In the genomic region with DNA sequence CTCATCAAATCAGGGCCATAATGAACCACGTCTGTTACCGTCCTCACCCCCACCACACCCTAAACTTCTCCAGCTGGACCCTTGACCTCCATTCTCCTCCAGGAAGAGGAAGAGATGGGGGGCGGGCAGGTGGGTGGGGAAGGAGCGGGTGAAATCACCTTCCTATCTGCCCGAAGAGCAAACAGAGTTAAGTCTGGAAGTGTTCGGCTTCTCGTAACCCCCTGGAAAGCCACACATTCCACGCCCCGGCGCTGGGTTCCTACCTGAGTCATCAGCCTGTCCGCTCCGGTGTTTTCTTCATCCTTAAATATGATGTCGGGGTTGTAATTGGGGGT, we compare ENCODE assay signal across 14 cellular contexts. TPM values are rescaled to one million over a fixed set of nuclear protein-coding genes. Genes with fewer than 3 reads are reported as not detected.
DNase-seq lines count a peak whose midpoint lies in the region; ATAC-seq, FAIRE-seq and TF ChIP-seq lines count a peak whose summit lies in the region.
"Had no signal": no experiment of that assay in that cellular context is flagged by ENCODE, and none has a peak within 500 bp of the region (broad histone marks: within the 10 kb centered on the region; RNA-seq: fewer than 3 reads in every experiment).

No MANE protein-coding gene starts in this region.

- peaks cover 40% of the 10 kb centered on the region for H3K4me1 ChIP-seq in GM23338 (ENCODE audit: insufficient read depth)
- peaks cover 4% of the 10 kb centered on the region for H3K4me1 ChIP-seq in keratinocyte (ENCODE audit: control insufficient read depth, extremely low read depth, insufficient read depth, low read length)
- peaks cover 9% of the 10 kb centered on the region for H3K4me1 ChIP-seq in prostate gland (replicated peaks)

- peaks cover 3% of the 10 kb centered on the region for H3K9me3 Mint-ChIP-seq in GM23338
- H3K9me3 Mint-ChIP-seq: effector memory CD8-positive, alpha-beta T cell; naive thymus-derived CD8-positive, alpha-beta T cell; T-cell had no signal

- H3K4me3 ChIP-seq in GM23338, result peak overlapping the region; percentile 55
- H3K4me3 ChIP-seq in keratinocyte (ENCODE audit: control insufficient read depth in 2 of 3, extremely low read depth in 1 of 3, insufficient read depth in 2 of 3, low read depth in 1 of 3, low read length in 3 of 3), result peak overlapping the region in 2 of 3 experiments; percentile 42 to 55
- peak overlapping the region; percentile 8 to 11 for H3K4me3 ChIP-seq in prostate gland

- H3K9me2 ChIP-seq in GM23338 (ENCODE audit: insufficient read depth), result no peaks in the 10 kb centered on the region

- TF ChIP-seq POLR2A in prostate gland (IDR thresholded peaks at IDR 0.05), result no peak

- H3K27me3 Mint-ChIP-seq in GM23338 (ENCODE audit: insufficient read depth, low read depth, poor library complexity) (peaks cover 87% of the 10 kb centered on the region), T-helper 17 cell (peaks cover 66% of the 10 kb centered on the region)

- intact Hi-C loops in prostate gland (cut with DNase I), result loop anchor here (10.0 kb wide), 1 partner anchor 653 kb away; no protein-coding TSS in a partner anchor

- 4% methylated on average over 13 of the region's 13 CpGs for WGBS in prostate gland

- H3F3A ChIP-seq in GM23338 (replicated peaks; ENCODE audit: low read depth), result no peaks in the 10 kb centered on the region

- H3K9me3 ChIP-seq in T-helper 17 cell (ENCODE audit: control insufficient read depth, low read length, poor library complexity, severe bottlenecking) (no peaks in the 10 kb centered on the region), keratinocyte (ENCODE audit: control insufficient read depth, low read depth, low read length) (no peaks in the 10 kb centered on the region), prostate gland (no peaks in the 10 kb centered on the region)

- H3K4me1 Mint-ChIP-seq in GM23338 (peaks cover 61% of the 10 kb centered on the region), T-helper 17 cell (peaks cover 21% of the 10 kb centered on the region)

- H3K36me3 Mint-ChIP-seq in GM23338 (ENCODE audit: low read depth) (no peaks in the 10 kb centered on the region), T-helper 17 cell (ENCODE audit: low read depth) (peaks cover 3% of the 10 kb centered on the region)
- H3K36me3 Mint-ChIP-seq: CD8-positive, alpha-beta memory T cell; T-cell had no signal

- H3K4me2 ChIP-seq in GM23338, result peak overlapping the region; percentile 80
- peak overlapping the region; percentile 77 for H3K4me2 ChIP-seq in keratinocyte (ENCODE audit: control insufficient read depth, extremely low read depth, insufficient read depth, low read depth, low read length)

- ATAC-seq in GM23338, result no peak
- no peak for ATAC-seq in T-helper 17 cell
- no peak for ATAC-seq in GM18870 (IDR thresholded peaks at IDR 0.05; ENCODE audit: unreplicated experiment)
- ATAC-seq: effector memory CD8-positive, alpha-beta T cell; naive thymus-derived CD8-positive, alpha-beta T cell; T-cell had no signal

- H3K27ac ChIP-seq in GM23338 (ENCODE audit: low read depth) (no peak overlapping the region), keratinocyte (ENCODE audit: control insufficient read depth, insufficient read depth, low read length) (no peak overlapping the region), prostate gland (no peak overlapping the region)

- no peaks in the 10 kb centered on the region for H3K9me1 ChIP-seq in keratinocyte (ENCODE audit: control insufficient read depth, extremely low read depth, insufficient read depth, low read length)

- H4K20me1 ChIP-seq in GM23338 (replicated peaks; ENCODE audit: insufficient read depth) (peaks cover 10% of the 10 kb centered on the region; the same call in 1 of the 2 replicates), keratinocyte (ENCODE audit: control insufficient read depth, extremely low read depth, insufficient read depth, low read length) (no peaks in the 10 kb centered on the region)

- DNase-seq in GM23338 (ENCODE audit: low spot score) (peak; percentile 65), T-helper 17 cell (no peak), keratinocyte (ENCODE audit: low read depth, low spot score) (no peak), prostate gland (ENCODE audit: low spot score) (no peak), NCI-H1436 treated with DMSO at 0.1 percent for 48 hours (lab: John Stamatoyannopoulos, UW) (no peak), NCI-H2029 (lab: John Stamatoyannopoulos, UW) (no peak)
- DNase-seq in stimulated activated CD4-positive, alpha-beta T cell treated with anti-CD3 and anti-CD28 coated beads, Interleukin-4, amount 100 ng/mL, for 24 hours, result no peak
- DNase-seq: CD8-positive, alpha-beta memory T cell; effector memory CD8-positive, alpha-beta T cell; hippocampal formation; NCI-H1694; T-cell had no signal

- peaks cover 88% of the 10 kb centered on the region for H3K27me3 ChIP-seq in GM23338 (ENCODE audit: insufficient read depth)
- H3K27me3 ChIP-seq in keratinocyte (ENCODE audit: control insufficient read depth, extremely low read depth, insufficient read depth, low read length), result peaks cover 80% of the 10 kb centered on the region
- peaks cover 12% of the 10 kb centered on the region for H3K27me3 ChIP-seq in prostate gland (replicated peaks; ENCODE audit: insufficient read depth)

- no peak for FAIRE-seq in keratinocyte (lab: Jason Lieb, UNC)

- no peak overlapping the region for H3K9ac ChIP-seq in keratinocyte (ENCODE audit: control insufficient read depth, extremely low read depth, insufficient read depth, low read length)

- H3K4me3 Mint-ChIP-seq in GM23338 (peak overlapping the region; percentile 67), T-helper 17 cell (peak overlapping the region; percentile 85)

- no peak for TF ChIP-seq CTCF in GM23338 (conservative IDR thresholded peaks at IDR 0.05; ENCODE audit: low read depth in 2 of 2)
- no peak for TF ChIP-seq CTCF in keratinocyte (optimal IDR thresholded peaks at IDR 0.05 in 1 of 3, IDR thresholded peaks at IDR 0.05 in 1 of 3, conservative IDR thresholded peaks at IDR 0.05 in 1 of 3; ENCODE audit: extremely low read depth in 1 of 3, insufficient read depth in 2 of 3, low read length in 3 of 3)
- no peak for TF ChIP-seq CTCF in prostate gland (IDR thresholded peaks at IDR 0.05)

- dilution Hi-C loops in keratinocyte (cut with MboI; ENCODE audit: extremely low pct_ligation_motif_present, low sequenced_read_pairs), result loop anchor here (25.0 kb wide), 1 partner anchor 876 kb away; no protein-coding TSS in a partner anchor

- H2AFZ ChIP-seq in GM23338, result no peak overlapping the region
- no peak overlapping the region for H2AFZ ChIP-seq in keratinocyte (ENCODE audit: control insufficient read depth, low read length)

- H3K27ac Mint-ChIP-seq in GM23338 (no peak overlapping the region), T-helper 17 cell (no peak overlapping the region)
- H3K27ac Mint-ChIP-seq: effector memory CD8-positive, alpha-beta T cell; T-cell had no signal

- H3K79me2 ChIP-seq in GM23338 (replicated peaks; ENCODE audit: insufficient read depth), result no peaks in the 10 kb centered on the region
- H3K79me2 ChIP-seq in keratinocyte (ENCODE audit: control insufficient read depth, insufficient read depth, low read length), result no peaks in the 10 kb centered on the region

- H3K36me3 ChIP-seq in GM23338 (ENCODE audit: insufficient read depth) (no peaks in the 10 kb centered on the region), keratinocyte (ENCODE audit: control insufficient read depth in 2 of 2, extremely low read depth in 1 of 2, insufficient read depth in 2 of 2, low read length in 2 of 2) (no peaks in the 10 kb centered on the region), prostate gland (no peaks in the 10 kb centered on the region)

TF ChIP-seq in GM23338, 12 proteins besides CTCF, POLR2A, EP300 and RAD21:
- TF ChIP-seq EZH2 (IDR thresholded peaks at IDR 0.05; ENCODE audit: low read depth, unreplicated experiment) (peak; percentile 70), CREB1 (CRISPR knock-in tag; IDR thresholded peaks at IDR 0.05; ENCODE audit: low read depth) (no peak)

RNA-seq across cellular contexts. Expression of a gene that starts 0.7 kb away (rescaled TPM):
- total RNA-seq in GM23338 (2014; rRNA removed; shearing (Covaris generic)), result not detected in 2 replicates
- not detected in 2 replicates for polyA plus RNA-seq in GM23338 (2016; fragmentation: Nextera tagmentation; extraction: Ambion mirVana)
- total RNA-seq in T-helper 17 cell, result not detected
- not detected in 3 replicates for polyA plus RNA-seq in keratinocyte
- not detected for polyA plus RNA-seq in keratinocyte (2011; ENCODE audit: low read depth)
- polyA plus RNA-seq in keratinocyte (2011; cell fraction: cytosol; rRNA removed), result not detected in 2 replicates
- polyA plus RNA-seq in keratinocyte (2011; cell fraction: nucleus; rRNA removed), result 0.03 TPM in 1 of 2 replicates, not detected in the other
- not detected in 2 replicates for polyA plus RNA-seq in keratinocyte (2012; ENCODE audit: low replicate concordance)
- not detected in 3 replicates for polyA minus RNA-seq in keratinocyte
- polyA minus RNA-seq in keratinocyte (2011; cell fraction: cytosol; rRNA and poly(A)+ RNA removed), result not detected
- not detected in 2 replicates for polyA minus RNA-seq in keratinocyte (2011; cell fraction: nucleus; rRNA and poly(A)+ RNA removed)
- 1 to 10 TPM in 1 of 2 donors, under 1 TPM in 1; 0.32 to 1.2 TPM for total RNA-seq in prostate gland
- total RNA-seq: CD8-positive, alpha-beta memory T cell; naive thymus-derived CD8-positive, alpha-beta T cell had no signal
- polyA plus RNA-seq: CD8-positive, alpha-beta memory T cell had no signal
